8 cellular contexts compared by ENCODE assay signal in the genomic region with DNA sequence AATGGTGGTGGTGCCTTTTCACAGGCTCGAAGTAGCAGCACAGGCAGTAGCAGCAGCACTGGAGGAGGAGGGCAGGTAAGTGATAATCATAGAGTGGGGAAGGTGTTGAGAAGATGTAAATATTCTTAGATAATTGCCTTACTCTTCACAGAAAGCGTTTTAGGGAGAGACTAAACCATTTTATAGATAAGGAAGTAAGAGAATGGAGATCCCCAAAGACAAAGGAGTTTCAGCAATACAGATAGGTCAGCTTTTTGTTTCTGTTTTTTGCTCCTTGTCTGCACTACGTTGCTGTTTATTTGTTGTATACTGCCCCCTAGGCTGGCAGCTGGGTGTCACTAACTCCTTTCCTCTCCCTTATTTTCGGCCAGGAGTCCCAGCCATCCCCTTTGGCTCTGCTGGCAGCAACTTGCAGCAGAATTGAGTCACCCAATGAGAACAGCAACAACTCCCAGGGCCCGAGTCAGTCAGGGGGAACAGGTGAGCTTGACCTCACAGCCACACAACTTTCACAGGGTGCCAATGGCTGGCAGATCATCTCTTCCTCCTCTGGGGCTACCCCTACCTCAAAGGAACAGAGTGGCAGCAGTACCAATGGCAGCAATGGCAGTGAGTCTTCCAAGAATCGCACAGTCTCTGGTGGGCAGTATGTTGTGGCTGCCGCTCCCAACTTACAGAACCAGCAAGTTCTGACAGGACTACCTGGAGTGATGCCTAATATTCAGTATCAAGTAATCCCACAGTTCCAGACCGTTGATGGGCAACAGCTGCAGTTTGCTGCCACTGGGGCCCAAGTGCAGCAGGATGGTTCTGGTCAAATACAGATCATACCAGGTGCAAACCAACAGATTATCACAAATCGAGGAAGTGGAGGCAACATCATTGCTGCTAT. TPM values are rescaled to one million over a fixed set of nuclear protein-coding genes. Genes with fewer than 3 reads are reported as not detected.
DNase-seq lines count a peak whose midpoint lies in the region; ATAC-seq and TF ChIP-seq lines count a peak whose summit lies in the region.

No MANE protein-coding gene starts in this region.

- CTCF ChIA-PET in activated B cell treated with CpG ODN at 0.5 μM for 24 hours (lab: Charles Lee): interaction anchor here (1.0 to 4.2 kb wide), 8 partner anchors 16 to 61 kb away, joined by 3 to 45 read pairs (median 6); partner anchors contain the start of gene AAAS

- H3K27me3 ChIP-seq in KMS-11 (ENCODE audit: insufficient read depth, low read depth) (no peaks in the 10 kb centered on the region), upper lobe of right lung (no peaks in the 10 kb centered on the region)

- intact Hi-C loops in activated B cell treated with CpG ODN at 0.5 μM for 24 hours (cut with micrococcal nuclease) (loop anchor here (1.0 to 5.0 kb wide), 3 partner anchors 15 to 345 kb away; partner anchors contain the start of gene CALCOCO1), mucosa of descending colon (cut with DNase I, micrococcal nuclease) (no loop called here), upper lobe of right lung (cut with DNase I) (no loop called here)

- H3K4me3 Mint-ChIP-seq in activated B cell treated with CpG ODN at 0.5 μM for 24 hours (peak overlapping the region; percentile 88), endothelial cell (ENCODE audit: unreplicated experiment) (peak overlapping the region; percentile 93)

- H4K20me1 ChIP-seq in KMS-11 (ENCODE audit: insufficient read depth): no peaks in the 10 kb centered on the region

- no peak overlapping the region for H2AFZ ChIP-seq in KMS-11 (ENCODE audit: low read depth)

- H3K36me3 ChIP-seq in KMS-11 (ENCODE audit: insufficient read depth): no peaks in the 10 kb centered on the region; the same call in 1 of the 2 replicates
- H3K36me3 ChIP-seq in mucosa of descending colon (ENCODE audit: low read depth): peaks cover 7% of the 10 kb centered on the region
- peaks cover 31% of the 10 kb centered on the region for H3K36me3 ChIP-seq in upper lobe of right lung

- H3K27ac Mint-ChIP-seq in activated B cell treated with CpG ODN at 0.5 μM for 24 hours: peak overlapping the region; percentile 80
- H3K27ac Mint-ChIP-seq in endothelial cell (ENCODE audit: unreplicated experiment): peak overlapping the region; percentile 97

- peaks cover 47% of the 10 kb centered on the region for H3K36me3 Mint-ChIP-seq in activated B cell treated with CpG ODN at 0.5 μM for 24 hours (ENCODE audit: low read depth)
- H3K36me3 Mint-ChIP-seq in endothelial cell (ENCODE audit: low read depth, unreplicated experiment): peaks cover 29% of the 10 kb centered on the region

- H3K27ac ChIP-seq in KMS-11 (peak overlapping the region; percentile 21; the same call in 1 of the 2 replicates), upper lobe of right lung (peak overlapping the region; percentile 49)

- peak overlapping the region; percentile 79 for H3K4me2 ChIP-seq in KMS-11

- H3K27me3 Mint-ChIP-seq in activated B cell treated with CpG ODN at 0.5 μM for 24 hours: no peaks in the 10 kb centered on the region
- peaks cover 2% of the 10 kb centered on the region for H3K27me3 Mint-ChIP-seq in endothelial cell (ENCODE audit: unreplicated experiment)

- H3K4me3 ChIP-seq in KMS-11 (IDR thresholded peaks at IDR 0.05; ENCODE audit: insufficient read depth, low read depth, low read length): peak overlapping the region; percentile 68
- H3K4me3 ChIP-seq in mucosa of descending colon: no peak overlapping the region
- peak overlapping the region; percentile 53 for H3K4me3 ChIP-seq in upper lobe of right lung

- ATAC-seq in activated B cell treated with CpG ODN at 0.5 μM for 24 hours (ENCODE audit: low read depth): no peak
- no peak for ATAC-seq in mucosa of descending colon
- ATAC-seq in upper lobe of right lung: no peak

- H3K9me3 ChIP-seq in mucosa of descending colon (no peaks in the 10 kb centered on the region), upper lobe of right lung (no peaks in the 10 kb centered on the region)

- H3K4me1 ChIP-seq in KMS-11 (ENCODE audit: low read depth, poor library complexity, severe bottlenecking) (peaks cover 71% of the 10 kb centered on the region), mucosa of descending colon (ENCODE audit: low read depth) (peaks cover 70% of the 10 kb centered on the region), upper lobe of right lung (peaks cover 69% of the 10 kb centered on the region)

- TF ChIP-seq CTCF in KMS-11 (conservative IDR thresholded peaks at IDR 0.05; ENCODE audit: low read depth, low read length) (peak; percentile 96), activated B cell treated with CpG ODN at 0.5 μM for 24 hours (IDR thresholded peaks at IDR 0.05) (no peak), endothelial cell (IDR thresholded peaks at IDR 0.05; ENCODE audit: unreplicated experiment) (peak; percentile 38), mucosa of descending colon (IDR thresholded peaks at IDR 0.05) (peak; percentile 39), upper lobe of right lung (IDR thresholded peaks at IDR 0.05) (peak; percentile 48)

- H3K4me1 Mint-ChIP-seq in activated B cell treated with CpG ODN at 0.5 μM for 24 hours (peaks cover 53% of the 10 kb centered on the region), endothelial cell (ENCODE audit: unreplicated experiment) (peaks cover 38% of the 10 kb centered on the region)

- H3K9me3 Mint-ChIP-seq in activated B cell treated with CpG ODN at 0.5 μM for 24 hours: no peaks in the 10 kb centered on the region
- H3K9me3 Mint-ChIP-seq in endothelial cell (ENCODE audit: unreplicated experiment): no peaks in the 10 kb centered on the region

- H3K9ac ChIP-seq in KMS-11: peak overlapping the region; percentile 36; the same call in 1 of the 2 replicates

- POLR2A ChIA-PET in activated B cell treated with CpG ODN at 0.5 μM for 24 hours (lab: Charles Lee): interaction anchor here (0.6 to 6.2 kb wide), 9 partner anchors 13 to 180 kb away, joined by 3 to 38 read pairs (median 5); no protein-coding TSS in a partner anchor

- DNase-seq in EH (ENCODE audit: low read depth) (peak; percentile 68), activated B cell treated with CpG ODN at 0.5 μM for 24 hours (no peak), endothelial cell (ENCODE audit: low spot score) (peak; percentile 60), mucosa of descending colon (peak; percentile 61 to 83 (median 69)), upper lobe of right lung (peak; percentile 65), DMS153 treated with DMSO at 0.1 percent for 48 hours (lab: John Stamatoyannopoulos, UW; ENCODE audit: unreplicated experiment) (no peak), mesenteric fat pad (ENCODE audit: low spot score) (no peak)

- H3K79me2 ChIP-seq in KMS-11 (ENCODE audit: insufficient read depth, low read depth): peaks cover 63% of the 10 kb centered on the region

RNA-seq across cellular contexts. Expression of gene SP1, which starts 2.0 kb away (rescaled TPM):
- total RNA-seq in activated B cell treated with CpG ODN at 0.5 μM for 24 hours (99.2 and 102 TPM in 2 replicates), endothelial cell (ENCODE audit: unreplicated experiment) (69.5 TPM), mucosa of descending colon (100 to 1,000 TPM in 2 of 3 donors, 10 to 100 TPM in 1; 96.1 to 111 (median 105) TPM), upper lobe of right lung (87.7 TPM), mesenteric fat pad (60.5 TPM)

RNA-seq across cellular contexts. Expression of gene AMHR2, which starts 41.7 kb away (rescaled TPM):
- total RNA-seq in activated B cell treated with CpG ODN at 0.5 μM for 24 hours (not detected in 2 replicates), endothelial cell (ENCODE audit: unreplicated experiment) (1.3 TPM), mucosa of descending colon (under 1 TPM in 1 of 3 donors, not detected in 2; 0.16 TPM), upper lobe of right lung (0.46 TPM), mesenteric fat pad (not detected)

RNA-seq across cellular contexts. Expression of gene SP7, which starts 45.8 kb away (rescaled TPM):
- total RNA-seq in activated B cell treated with CpG ODN at 0.5 μM for 24 hours (not detected in 2 replicates), endothelial cell (ENCODE audit: unreplicated experiment) (3.6 TPM), mucosa of descending colon (not detected), upper lobe of right lung (not detected), mesenteric fat pad (not detected)

RNA-seq across cellular contexts. Expression of gene PRR13, which starts 59.5 kb away (rescaled TPM):
- total RNA-seq in activated B cell treated with CpG ODN at 0.5 μM for 24 hours (266 and 288 TPM in 2 replicates), endothelial cell (ENCODE audit: unreplicated experiment) (131 TPM), mucosa of descending colon (100 to 1,000 TPM; 283 to 581 (median 528) TPM), upper lobe of right lung (172 TPM), mesenteric fat pad (119 TPM)

Comparison
In these comparisons a context has a peak if more than half of its experiments do, and no peak if none do; other contexts are left out.
1. DNase-seq: peak in EH (single experiment), endothelial cell (single experiment), mucosa of descending colon (3 of 3) and upper lobe of right lung (single experiment); none in activated B cell treated with CpG ODN at 0.5 μM for 24 hours (single experiment), DMS153 treated with DMSO at 0.1 percent for 48 hours (single experiment) and mesenteric fat pad (single experiment).